In genomic region chr22:46149998-46150549, GRCh38 we compare ENCODE assay signal across 1 cellular context.
TF ChIP-seq lines count a peak whose summit lies in the region.

TSS of gene PPARA (plus strand) at chr22:46150526. CDS start at chr22:46198384, 47,858 bp downstream.

TF ChIP-seq in K562, 482 proteins besides CTCF, POLR2A, EP300 and RAD21:
- TF ChIP-seq BRD4 (IDR thresholded peaks at IDR 0.05) (no peak), ATF7 (IDR thresholded peaks at IDR 0.05) (no peak), POLR2G (IDR thresholded peaks at IDR 0.05; ENCODE audit: low read depth, low read length) (0 out of 2 replicates have a peak, but pooled peaks have one; percentile 27), ELF1 (tag; IDR thresholded peaks at IDR 0.05) (peak; percentile 59; the same call in 1 of the 2 replicates), RFX5 (IDR thresholded peaks at IDR 0.05; ENCODE audit: low read depth, low read length) (no peak), TCF3 (CRISPR knock-in tag; IDR thresholded peaks at IDR 0.05) (no peak), RBM25 (IDR thresholded peaks at IDR 0.05; ENCODE audit: low read depth, low read length, severe bottlenecking) (peak; percentile 46), KLF1 (tag; IDR thresholded peaks at IDR 0.05) (no peak), L3MBTL2 (IDR thresholded peaks at IDR 0.05) (0 out of 2 replicates have a peak, but pooled peaks have one; percentile 16), KLF10 (CRISPR knock-in tag; IDR thresholded peaks at IDR 0.05) (no peak), POLR2AphosphoS2 (IDR thresholded peaks at IDR 0.05; ENCODE audit: low read length) (no peak), XRCC4 (IDR thresholded peaks at IDR 0.05; ENCODE audit: extremely low read depth, insufficient read depth, insufficient read length) (no peak), CCNT2 (IDR thresholded peaks at IDR 0.05; ENCODE audit: borderline replicate concordance, extremely low read depth, insufficient read length, low read depth, low read length) (peak; percentile 25), SIN3A (IDR thresholded peaks at IDR 0.05; ENCODE audit: borderline replicate concordance in 2 of 2, control insufficient read depth in 1 of 2, low read depth in 2 of 2, low read length in 2 of 2) (peak in 1 of 2 experiments; percentile 23; a peak in 1 of 4 replicates), GABPA (tag; conservative IDR thresholded peaks at IDR 0.05; ENCODE audit: low read depth) (peak; percentile 78), ZNF639 (CRISPR knock-in tag; conservative IDR thresholded peaks at IDR 0.05 in 1 of 2, IDR thresholded peaks at IDR 0.05 in 1 of 2) (peak in 1 of 2 experiments; percentile 73; a peak in 2 of 4 replicates), RBM22 (IDR thresholded peaks at IDR 0.05; ENCODE audit: low read depth, low read length, poor library complexity, severe bottlenecking) (no peak), KDM2B (CRISPR knock-in tag; IDR thresholded peaks at IDR 0.05) (peak; percentile 94; the same call in 1 of the 2 replicates), SAP30 (IDR thresholded peaks at IDR 0.05; ENCODE audit: borderline replicate concordance, insufficient read depth, low read depth, low read length, poor library complexity, severe bottlenecking) (peak; percentile 36), STAT6 (CRISPR knock-in tag; IDR thresholded peaks at IDR 0.05) (no peak), NR4A1 (CRISPR knock-in tag; IDR thresholded peaks at IDR 0.05) (no peak), NR4A1 (tag; IDR thresholded peaks at IDR 0.05) (no peak), DEAF1 (CRISPR knock-in tag; IDR thresholded peaks at IDR 0.05) (no peak), MECOM (CRISPR knock-in tag; IDR thresholded peaks at IDR 0.05) (no peak), ATF2 (CRISPR knock-in tag; IDR thresholded peaks at IDR 0.05) (no peak), PCBP2 (IDR thresholded peaks at IDR 0.05; ENCODE audit: low read depth, low read length, poor library complexity, severe bottlenecking) (no peak), NR2C2 (CRISPR knock-in tag; IDR thresholded peaks at IDR 0.05) (no peak), NR2C2 (tag; IDR thresholded peaks at IDR 0.05) (peak; percentile 64), ZBTB11 (CRISPR knock-in tag; IDR thresholded peaks at IDR 0.05) (peak in 1 of 3 experiments; percentile 76; a peak in 2 of 6 replicates), CAMTA2 (CRISPR knock-in tag; conservative IDR thresholded peaks at IDR 0.05) (no peak), HNRNPUL1 (IDR thresholded peaks at IDR 0.05; ENCODE audit: low read length) (no peak), RB1 (IDR thresholded peaks at IDR 0.05; ENCODE audit: low read depth) (0 out of 2 replicates have a peak, but pooled peaks have one; percentile 58), MNT (conservative IDR thresholded peaks at IDR 0.05) (peak in 1 of 2 experiments; percentile 42; a peak in 1 of 4 replicates), VEZF1 (CRISPR knock-in tag; IDR thresholded peaks at IDR 0.05) (peak; percentile 85), ZNF197 (CRISPR knock-in tag; IDR thresholded peaks at IDR 0.05; ENCODE audit: low read depth) (no peak), RREB1 (CRISPR knock-in tag; IDR thresholded peaks at IDR 0.05) (no peak), CTBP1 (IDR thresholded peaks at IDR 0.05; ENCODE audit: borderline replicate concordance) (peak; percentile 23; the same call in 1 of the 2 replicates), HBP1 (CRISPR knock-in tag; IDR thresholded peaks at IDR 0.05) (no peak), ADNP (tag; IDR thresholded peaks at IDR 0.05) (no peak), MAZ (CRISPR knock-in tag; conservative IDR thresholded peaks at IDR 0.05 in 1 of 2, IDR thresholded peaks at IDR 0.05 in 1 of 2) (peak in 1 of 2 experiments; percentile 46; a peak in 2 of 4 replicates)
